In the genomic region with DNA sequence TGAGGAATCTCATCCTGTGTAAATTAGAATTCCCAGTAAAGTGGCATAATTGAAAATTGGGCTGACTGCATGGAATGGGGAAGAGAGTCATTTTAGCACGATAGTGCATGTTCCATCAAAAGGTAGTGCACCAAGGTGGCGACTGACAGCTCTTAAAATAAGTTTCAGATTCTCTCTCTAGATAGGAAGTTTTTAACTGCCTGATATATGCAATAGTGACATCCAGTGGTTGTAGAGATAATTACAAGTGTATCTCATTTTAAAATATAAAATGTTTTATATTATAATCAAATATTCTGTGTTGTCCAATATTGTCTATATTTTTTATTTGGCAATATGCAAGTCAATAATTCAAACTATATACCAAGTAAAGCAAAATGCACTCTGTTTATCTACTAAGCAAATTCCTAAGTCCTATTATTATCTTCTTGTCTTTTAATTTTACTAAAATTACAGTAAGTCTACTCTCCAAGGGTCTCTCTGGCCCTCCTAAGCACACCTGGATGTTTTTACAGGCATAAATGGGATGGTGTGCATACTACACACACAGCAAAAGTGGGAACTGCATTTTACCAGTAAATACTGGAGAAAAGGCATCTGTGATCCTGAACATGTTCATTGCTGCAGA, we compare ENCODE assay signal across 7 cellular contexts.
A peak's percentile ranks its signal among the peaks of the same experiment; 100 is the strongest.
DNase-seq lines count a peak whose midpoint lies in the region; ATAC-seq and TF ChIP-seq lines count a peak whose summit lies in the region.

No MANE protein-coding gene starts in this region.

- H3K4me3 ChIP-seq in astrocyte of the spinal cord (ENCODE audit: low read depth, low read length) (no peak overlapping the region), liver (ENCODE audit: low read depth in 1 of 3, low read length in 3 of 3) (no peak overlapping the region)

- TF ChIP-seq RAD21 in liver (IDR thresholded peaks at IDR 0.05), result peak; percentile 84 to 85

- in situ Hi-C loops in astrocyte of the spinal cord (cut with HindIII; ENCODE audit: low sequenced_read_pairs), result no loop called here

- H3K27me3 ChIP-seq in liver (ENCODE audit: control insufficient read depth in 4 of 4, insufficient read depth in 4 of 4, low read length in 3 of 4), result peaks cover 0 to 3% (median 1%) of the 10 kb centered on the region in 4 donors

- TF ChIP-seq CTCF in astrocyte of the spinal cord (IDR thresholded peaks at IDR 0.05; ENCODE audit: low read depth, low read length) (peak; percentile 44), liver (IDR thresholded peaks at IDR 0.05; ENCODE audit: low read depth, low read length, missing input control) (peak; percentile 42)

- DNase-seq in DMS79 treated with DMSO at 0.1 percent for 48 hours (lab: John Stamatoyannopoulos, UW) (peak; percentile 54), NCI-H2171 (lab: John Stamatoyannopoulos, UW) (peak; percentile 28), astrocyte of the spinal cord (ENCODE audit: low read depth, low spot score) (peak; percentile 36)

- peak; percentile 66 for ATAC-seq in GM21619 (IDR thresholded peaks at IDR 0.05; ENCODE audit: unreplicated experiment)
- ATAC-seq in GM18909 (IDR thresholded peaks at IDR 0.05; ENCODE audit: poor library complexity, unreplicated experiment), result no peak
- ATAC-seq in GM19328 (IDR thresholded peaks at IDR 0.05; ENCODE audit: unreplicated experiment), result no peak

- no peaks in the 10 kb centered on the region for H3K36me3 ChIP-seq in liver (ENCODE audit: control insufficient read depth in 4 of 4, insufficient read depth in 3 of 4, low read depth in 1 of 4, low read length in 3 of 4)

- H3K9me3 ChIP-seq in liver (ENCODE audit: control insufficient read depth in 4 of 4, low read length in 3 of 4), result no peaks in the 10 kb centered on the region

- no peak overlapping the region for H3K9ac ChIP-seq in liver (ENCODE audit: low read depth in 1 of 2, low read length in 2 of 2)

- H3K27ac ChIP-seq in liver (ENCODE audit: low read depth in 1 of 2, low read length in 2 of 2), result no peak overlapping the region

- peaks cover 0 to 7% (median 3%) of the 10 kb centered on the region in 4 donors for H3K4me1 ChIP-seq in liver (ENCODE audit: control insufficient read depth in 4 of 4, insufficient read depth in 4 of 4, low read length in 3 of 4)

- 1% methylated on average over 2 of the region's 2 CpGs for WGBS in liver

TF ChIP-seq in liver, 16 proteins besides CTCF, POLR2A, EP300 and RAD21:
- TF ChIP-seq TAF1 (conservative IDR thresholded peaks at IDR 0.05) (no peak), SP1 (IDR thresholded peaks at IDR 0.05) (no peak), GABPA (IDR thresholded peaks at IDR 0.05 in 1 of 2, conservative IDR thresholded peaks at IDR 0.05 in 1 of 2) (no peak), YY1 (IDR thresholded peaks at IDR 0.05) (no peak), JUND (IDR thresholded peaks at IDR 0.05) (no peak), RXRA (IDR thresholded peaks at IDR 0.05) (no peak), NR2F2 (IDR thresholded peaks at IDR 0.05) (no peak), FOXA1 (IDR thresholded peaks at IDR 0.05) (no peak), EGR1 (IDR thresholded peaks at IDR 0.05; ENCODE audit: low read depth in 2 of 2) (no peak), HNF4G (IDR thresholded peaks at IDR 0.05) (no peak), FOXA2 (IDR thresholded peaks at IDR 0.05) (no peak), HNF4A (conservative IDR thresholded peaks at IDR 0.05) (no peak)
- TF ChIP-seq, protein P1, sequence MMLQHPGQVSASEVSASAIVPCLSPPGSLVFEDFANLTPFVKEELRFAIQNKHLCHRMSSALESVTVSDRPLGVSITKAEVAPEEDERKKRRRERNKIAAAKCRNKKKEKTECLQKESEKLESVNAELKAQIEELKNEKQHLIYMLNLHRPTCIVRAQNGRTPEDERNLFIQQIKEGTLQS (IDR thresholded peaks at IDR 0.05), result no peak
- TF ChIP-seq, protein P2, sequence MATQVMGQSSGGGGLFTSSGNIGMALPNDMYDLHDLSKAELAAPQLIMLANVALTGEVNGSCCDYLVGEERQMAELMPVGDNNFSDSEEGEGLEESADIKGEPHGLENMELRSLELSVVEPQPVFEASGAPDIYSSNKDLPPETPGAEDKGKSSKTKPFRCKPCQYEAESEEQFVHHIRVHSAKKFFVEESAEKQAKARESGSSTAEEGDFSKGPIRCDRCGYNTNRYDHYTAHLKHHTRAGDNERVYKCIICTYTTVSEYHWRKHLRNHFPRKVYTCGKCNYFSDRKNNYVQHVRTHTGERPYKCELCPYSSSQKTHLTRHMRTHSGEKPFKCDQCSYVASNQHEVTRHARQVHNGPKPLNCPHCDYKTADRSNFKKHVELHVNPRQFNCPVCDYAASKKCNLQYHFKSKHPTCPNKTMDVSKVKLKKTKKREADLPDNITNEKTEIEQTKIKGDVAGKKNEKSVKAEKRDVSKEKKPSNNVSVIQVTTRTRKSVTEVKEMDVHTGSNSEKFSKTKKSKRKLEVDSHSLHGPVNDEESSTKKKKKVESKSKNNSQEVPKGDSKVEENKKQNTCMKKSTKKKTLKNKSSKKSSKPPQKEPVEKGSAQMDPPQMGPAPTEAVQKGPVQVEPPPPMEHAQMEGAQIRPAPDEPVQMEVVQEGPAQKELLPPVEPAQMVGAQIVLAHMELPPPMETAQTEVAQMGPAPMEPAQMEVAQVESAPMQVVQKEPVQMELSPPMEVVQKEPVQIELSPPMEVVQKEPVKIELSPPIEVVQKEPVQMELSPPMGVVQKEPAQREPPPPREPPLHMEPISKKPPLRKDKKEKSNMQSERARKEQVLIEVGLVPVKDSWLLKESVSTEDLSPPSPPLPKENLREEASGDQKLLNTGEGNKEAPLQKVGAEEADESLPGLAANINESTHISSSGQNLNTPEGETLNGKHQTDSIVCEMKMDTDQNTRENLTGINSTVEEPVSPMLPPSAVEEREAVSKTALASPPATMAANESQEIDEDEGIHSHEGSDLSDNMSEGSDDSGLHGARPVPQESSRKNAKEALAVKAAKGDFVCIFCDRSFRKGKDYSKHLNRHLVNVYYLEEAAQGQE (IDR thresholded peaks at IDR 0.05), result no peak
- TF ChIP-seq, protein P3, sequence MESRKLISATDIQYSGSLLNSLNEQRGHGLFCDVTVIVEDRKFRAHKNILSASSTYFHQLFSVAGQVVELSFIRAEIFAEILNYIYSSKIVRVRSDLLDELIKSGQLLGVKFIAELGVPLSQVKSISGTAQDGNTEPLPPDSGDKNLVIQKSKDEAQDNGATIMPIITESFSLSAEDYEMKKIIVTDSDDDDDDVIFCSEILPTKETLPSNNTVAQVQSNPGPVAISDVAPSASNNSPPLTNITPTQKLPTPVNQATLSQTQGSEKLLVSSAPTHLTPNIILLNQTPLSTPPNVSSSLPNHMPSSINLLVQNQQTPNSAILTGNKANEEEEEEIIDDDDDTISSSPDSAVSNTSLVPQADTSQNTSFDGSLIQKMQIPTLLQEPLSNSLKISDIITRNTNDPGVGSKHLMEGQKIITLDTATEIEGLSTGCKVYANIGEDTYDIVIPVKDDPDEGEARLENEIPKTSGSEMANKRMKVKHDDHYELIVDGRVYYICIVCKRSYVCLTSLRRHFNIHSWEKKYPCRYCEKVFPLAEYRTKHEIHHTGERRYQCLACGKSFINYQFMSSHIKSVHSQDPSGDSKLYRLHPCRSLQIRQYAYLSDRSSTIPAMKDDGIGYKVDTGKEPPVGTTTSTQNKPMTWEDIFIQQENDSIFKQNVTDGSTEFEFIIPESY (IDR thresholded peaks at IDR 0.05), result no peak
- TF ChIP-seq, protein P4, sequence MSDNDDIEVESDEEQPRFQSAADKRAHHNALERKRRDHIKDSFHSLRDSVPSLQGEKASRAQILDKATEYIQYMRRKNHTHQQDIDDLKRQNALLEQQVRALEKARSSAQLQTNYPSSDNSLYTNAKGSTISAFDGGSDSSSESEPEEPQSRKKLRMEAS (IDR thresholded peaks at IDR 0.05), result no peak
